6 cellular contexts compared by ENCODE assay signal in genomic region chr21:28697011-28697410, GRCh38.
A peak's percentile ranks its signal among the peaks of the same experiment; 100 is the strongest.
DNase-seq lines count a peak whose midpoint lies in the region; TF ChIP-seq lines count a peak whose summit lies in the region.
"Not testable (repeated sequence)": the region's sequence is repeated elsewhere in the genome, so short reads cannot be mapped to it uniquely, and the experiment has no call there.

No MANE protein-coding gene starts in this region.

- not testable (repeated sequence) for H3K36me3 ChIP-seq in SK-N-MC (ENCODE audit: insufficient read depth, low read length)

- not testable (repeated sequence) for H3K27ac Mint-ChIP-seq in MCF 10A (ENCODE audit: low read depth, unreplicated experiment)
- peak overlapping the region; percentile 54 for H3K27ac Mint-ChIP-seq in osteocyte (ENCODE audit: unreplicated experiment)

- peak overlapping the region; percentile 77 for H3K27ac ChIP-seq in C4-2B
- peak overlapping the region; percentile 90 for H3K27ac ChIP-seq in SK-N-MC

- peak overlapping the region; percentile 33; the same call in 1 of the 2 replicates for H3K4me3 ChIP-seq in SK-N-MC

- not testable (repeated sequence) for H3K36me3 Mint-ChIP-seq in MCF 10A (ENCODE audit: insufficient read depth, unreplicated experiment); osteocyte (ENCODE audit: unreplicated experiment)

- DNase-seq in EL (peak; percentile 14), SK-N-MC (ENCODE audit: low read depth, low spot score) (peak; percentile 69), MCF 10A (ENCODE audit: unreplicated experiment) (peak; percentile 20), renal cortical epithelial cell (ENCODE audit: low read depth) (peak; percentile 47)
- DNase-seq in osteocyte (ENCODE audit: extremely low spot score, unreplicated experiment): not testable (repeated sequence)

- POLR2A ChIA-PET in MCF 10A (lab: Yijun Ruan, JAX): interaction anchor here (0.6 to 2.4 kb wide), 5 partner anchors 9 to 103 kb away, joined by 3 to 16 read pairs (median 4); no protein-coding TSS in a partner anchor

- TF ChIP-seq CTCF in C4-2B (conservative IDR thresholded peaks at IDR 0.05); MCF 10A (IDR thresholded peaks at IDR 0.05; ENCODE audit: unreplicated experiment); osteocyte (IDR thresholded peaks at IDR 0.05): not testable (repeated sequence)

- BruUV-seq in MCF 10A (replicated peaks; lab: Mats Ljungman, UMichigan): not testable (repeated sequence)

- not testable (repeated sequence) for H3K9ac ChIP-seq in SK-N-MC (ENCODE audit: insufficient read length)

- H3K9me3 ChIP-seq in SK-N-MC (ENCODE audit: low read depth, low read length): not testable (repeated sequence)

- H3K27me3 Mint-ChIP-seq in MCF 10A (ENCODE audit: insufficient read depth, unreplicated experiment); osteocyte (ENCODE audit: unreplicated experiment): not testable (repeated sequence)

- CTCF ChIA-PET in MCF 10A (lab: Yijun Ruan, JAX): interaction anchor here (0.5 to 1.6 kb wide), 3 partner anchors 8 to 1842 kb away, joined by 3 to 7 read pairs (median 4); no protein-coding TSS in a partner anchor

- intact Hi-C loops in MCF 10A (cut with micrococcal nuclease): not testable (repeated sequence)

- H3K9me3 Mint-ChIP-seq in MCF 10A (ENCODE audit: unreplicated experiment); osteocyte (ENCODE audit: unreplicated experiment): not testable (repeated sequence)

- not testable (repeated sequence) for H3K4me3 Mint-ChIP-seq in MCF 10A (ENCODE audit: unreplicated experiment); osteocyte (ENCODE audit: unreplicated experiment)

- peaks cover 23% of the 10 kb centered on the region for H3K4me1 Mint-ChIP-seq in MCF 10A (ENCODE audit: insufficient read depth, unreplicated experiment)
- peaks cover 14% of the 10 kb centered on the region for H3K4me1 Mint-ChIP-seq in osteocyte (ENCODE audit: unreplicated experiment)
